In genomic region chr12:104877107-104877705, GRCh38 we compare ENCODE assay signal across 9 cellular contexts.
A peak's percentile ranks its signal among the peaks of the same experiment; 100 is the strongest.
DNase-seq lines count a peak whose midpoint lies in the region; ATAC-seq and TF ChIP-seq lines count a peak whose summit lies in the region.
"Had no signal": no experiment of that assay in that cellular context is flagged by ENCODE, and none has a peak within 500 bp of the region (broad histone marks: within the 10 kb centered on the region; RNA-seq: fewer than 3 reads in every experiment).

No MANE protein-coding gene starts in this region.

- intact Hi-C loops in activated CD8-positive, alpha-beta T cell treated with anti-CD3 and anti-CD28 coated beads for 36 hours (cut with micrococcal nuclease), result loop anchor here (5.0 to 10.0 kb wide), 2 partner anchors 178 to 495 kb away; no protein-coding TSS in a partner anchor

- TF ChIP-seq CTCF in 22Rv1 (IDR thresholded peaks at IDR 0.05) (peak; percentile 43; the same call in 1 of the 2 replicates), fibroblast of villous mesenchyme (IDR thresholded peaks at IDR 0.05; ENCODE audit: insufficient read depth, low read depth, low read length) (peak; percentile 69)
- peak; percentile 71 for TF ChIP-seq CTCF in activated CD8-positive, alpha-beta T cell treated with anti-CD3 and anti-CD28 coated beads for 36 hours (IDR thresholded peaks at IDR 0.05)

- H3K27ac Mint-ChIP-seq in activated CD8-positive, alpha-beta T cell treated with anti-CD3 and anti-CD28 coated beads for 36 hours, result no peak overlapping the region
- H3K27ac Mint-ChIP-seq: stimulated activated naive CD8-positive, alpha-beta T cell treated with anti-CD3 and anti-CD28 coated beads, Interleukin-15, amount 100 ng/mL, for 72 hours had no signal

- DNase-seq in GDM1 (lab: John Stamatoyannopoulos, UW) (peak; percentile 6), NCI-H2227 (lab: John Stamatoyannopoulos, UW; ENCODE audit: unreplicated experiment) (peak; percentile 26), fibroblast of villous mesenchyme (ENCODE audit: low read depth) (peak; percentile 56), pons (ENCODE audit: low spot score) (peak; percentile 52)
- peak; percentile 53 for DNase-seq in activated CD8-positive, alpha-beta T cell treated with anti-CD3 and anti-CD28 coated beads for 36 hours

- no peak overlapping the region for H3K4me3 Mint-ChIP-seq in activated CD8-positive, alpha-beta T cell treated with anti-CD3 and anti-CD28 coated beads for 36 hours
- H3K4me3 Mint-ChIP-seq: stimulated activated naive CD8-positive, alpha-beta T cell treated with anti-CD3 and anti-CD28 coated beads, Interleukin-15, amount 100 ng/mL, for 72 hours had no signal

- peaks cover 2% of the 10 kb centered on the region for H3K4me1 Mint-ChIP-seq in activated CD8-positive, alpha-beta T cell treated with anti-CD3 and anti-CD28 coated beads for 36 hours (ENCODE audit: low read depth)

- no peak overlapping the region for H3K4me3 ChIP-seq in fibroblast of villous mesenchyme (ENCODE audit: low read depth, low read length)

- ATAC-seq in activated CD8-positive, alpha-beta T cell treated with anti-CD3 and anti-CD28 coated beads for 36 hours, result peak; percentile 42
- ATAC-seq in HG03097 (IDR thresholded peaks at IDR 0.05; ENCODE audit: low FRiP score, unreplicated experiment) (no peak), GM21529 (IDR thresholded peaks at IDR 0.05; ENCODE audit: unreplicated experiment) (no peak)
- ATAC-seq: stimulated activated naive CD8-positive, alpha-beta T cell treated with anti-CD3 and anti-CD28 coated beads, Interleukin-15, amount 100 ng/mL, for 72 hours had no signal

- H3K27me3 Mint-ChIP-seq in activated CD8-positive, alpha-beta T cell treated with anti-CD3 and anti-CD28 coated beads for 36 hours, result no peaks in the 10 kb centered on the region

- CTCF ChIA-PET in activated CD8-positive, alpha-beta T cell treated with anti-CD3 and anti-CD28 coated beads for 36 hours (lab: Charles Lee), result interaction anchor here (1.0 to 1.5 kb wide), 8 partner anchors 11 to 498 kb away, joined by 3 to 10 read pairs (median 4); no protein-coding TSS in a partner anchor

- no peaks in the 10 kb centered on the region for H3K36me3 Mint-ChIP-seq in activated CD8-positive, alpha-beta T cell treated with anti-CD3 and anti-CD28 coated beads for 36 hours (ENCODE audit: low read depth)

- no peak overlapping the region for H3K27ac ChIP-seq in 22Rv1

- POLR2A ChIA-PET in activated CD8-positive, alpha-beta T cell treated with anti-CD3 and anti-CD28 coated beads for 36 hours (lab: Charles Lee), result interaction anchor here (0.5 kb wide), 1 partner anchor 57 kb away, joined by 3 read pairs; no protein-coding TSS in a partner anchor

- no peaks in the 10 kb centered on the region for H3K9me3 Mint-ChIP-seq in activated CD8-positive, alpha-beta T cell treated with anti-CD3 and anti-CD28 coated beads for 36 hours
- H3K9me3 Mint-ChIP-seq: stimulated activated naive CD8-positive, alpha-beta T cell treated with anti-CD3 and anti-CD28 coated beads, Interleukin-15, amount 100 ng/mL, for 72 hours had no signal

Comparison
In these comparisons a context has a peak if more than half of its experiments do, and no peak if none do; other contexts are left out.
1. DNase-seq: peak in every context shown above with its lines; median percentile 56 in fibroblast of villous mesenchyme; 53 in activated CD8-positive, alpha-beta T cell treated with anti-CD3 and anti-CD28 coated beads for 36 hours; 52 in pons; 26 in NCI-H2227; 6 in GDM1.